Comparison of ENCODE assay signal across 1 cellular context in genomic region chr5:83767409-83767992, GRCh38.
A peak's percentile ranks its signal among the peaks of the same experiment; 100 is the strongest.
TF ChIP-seq lines count a peak whose summit lies in the region.

No MANE protein-coding gene starts in this region.

TF ChIP-seq in K562, 482 proteins besides CTCF, POLR2A, EP300 and RAD21 (continued from another document):
- TF ChIP-seq BRF1 (IDR thresholded peaks at IDR 0.05; ENCODE audit: borderline replicate concordance, extremely low read depth, insufficient read length) = no peak
- no peak for TF ChIP-seq C11orf30 (IDR thresholded peaks at IDR 0.05; ENCODE audit: low read depth)
- no peak for TF ChIP-seq NKRF (IDR thresholded peaks at IDR 0.05; ENCODE audit: borderline replicate concordance)
- no peak for TF ChIP-seq HINFP (tag; conservative IDR thresholded peaks at IDR 0.05; ENCODE audit: low read depth)
- no peak for TF ChIP-seq FOXJ3 (CRISPR knock-in tag; IDR thresholded peaks at IDR 0.05)
- TF ChIP-seq TRIM28 (IDR thresholded peaks at IDR 0.05) = no peak
- TF ChIP-seq KDM2B (CRISPR knock-in tag; IDR thresholded peaks at IDR 0.05) = no peak
- TF ChIP-seq SMAD3 (CRISPR knock-in tag; conservative IDR thresholded peaks at IDR 0.05) = no peak
- TF ChIP-seq NRF1 (conservative IDR thresholded peaks at IDR 0.05 in 1 of 2, IDR thresholded peaks at IDR 0.05 in 1 of 2) = no peak
- TF ChIP-seq SP1 (CRISPR knock-in tag; IDR thresholded peaks at IDR 0.05) = no peak
- TF ChIP-seq PHTF2 (CRISPR knock-in tag; IDR thresholded peaks at IDR 0.05) = no peak
- TF ChIP-seq FOXA1 (IDR thresholded peaks at IDR 0.05; ENCODE audit: borderline replicate concordance) = no peak
- peak; percentile 50; the same call in 1 of the 2 replicates for TF ChIP-seq CEBPZ (IDR thresholded peaks at IDR 0.05; ENCODE audit: borderline replicate concordance, low read depth, low read length)
- no peak for TF ChIP-seq ZBTB33 (CRISPR knock-in tag; IDR thresholded peaks at IDR 0.05)
- TF ChIP-seq ZSCAN32 (CRISPR knock-in tag; IDR thresholded peaks at IDR 0.05) = no peak
